ENCODE assay signal across 8 cellular contexts in genomic region chr19:48510421-48511268, GRCh38. TPM values are rescaled to one million over a fixed set of nuclear protein-coding genes. Genes with fewer than 3 reads are reported as not detected.
DNase-seq lines count a peak whose midpoint lies in the region; ATAC-seq and TF ChIP-seq lines count a peak whose summit lies in the region.

No MANE protein-coding gene starts in this region.

- TF ChIP-seq CTCF in epithelial cell of esophagus (IDR thresholded peaks at IDR 0.05; ENCODE audit: insufficient read depth, low read depth, low read length, missing control alignments) = no peak
- no peak for TF ChIP-seq CTCF in mucosa of descending colon (IDR thresholded peaks at IDR 0.05)

- no peaks in the 10 kb centered on the region for H3K9me3 ChIP-seq in mucosa of descending colon

- DNase-seq in NCI-H2081 (lab: John Stamatoyannopoulos, UW) = peak; percentile 53 to 64
- DNase-seq in NCI-H2081 treated with DMSO at 0.1 percent for 48 hours (lab: John Stamatoyannopoulos, UW) = no peak
- peak; percentile 65 for DNase-seq in NCI-H748 (lab: John Stamatoyannopoulos, UW; ENCODE audit: unreplicated experiment)
- peak; percentile 70 for DNase-seq in activated T-cell treated with anti-CD3 and anti-CD28 coated beads for 24 hours (ENCODE audit: low read depth)
- DNase-seq in epithelial cell of esophagus (ENCODE audit: low read depth) = peak; percentile 58
- peak; percentile 74 to 83 (median 75) for DNase-seq in mucosa of descending colon
- peak; percentile 59 for DNase-seq in stimulated activated CD8-positive, alpha-beta memory T cell treated with anti-CD3 and anti-CD28 coated beads, Interleukin-7, amount 100 ng/mL, for 24 hours (ENCODE audit: low read depth)

- peak; percentile 59 for ATAC-seq in mucosa of descending colon
- no peak for ATAC-seq in HG03175 (IDR thresholded peaks at IDR 0.05; ENCODE audit: unreplicated experiment)

- intact Hi-C loops in mucosa of descending colon (cut with DNase I, micrococcal nuclease) = no loop called here

- no peaks in the 10 kb centered on the region for H3K4me1 ChIP-seq in mucosa of descending colon (ENCODE audit: low read depth)

- H3K4me3 ChIP-seq in epithelial cell of esophagus (ENCODE audit: low read length) = peak overlapping the region; percentile 14
- no peak overlapping the region for H3K4me3 ChIP-seq in mucosa of descending colon

- H3K36me3 ChIP-seq in mucosa of descending colon (ENCODE audit: low read depth) = no peaks in the 10 kb centered on the region

RNA-seq across cellular contexts. Expression of gene LMTK3, which starts 1.0 kb away (rescaled TPM):
- total RNA-seq in mucosa of descending colon = 1 to 10 TPM in 2 of 3 donors, under 1 TPM in 1; 0.48 to 2.6 (median 1.3) TPM

RNA-seq across cellular contexts. Expression of gene SULT2B1, which starts 41.3 kb away (rescaled TPM):
- total RNA-seq in mucosa of descending colon = 1 to 10 TPM in 2 of 3 donors, under 1 TPM in 1; 0.51 to 3.1 (median 1.1) TPM

RNA-seq across cellular contexts. Expression of gene CYTH2, which starts 41.5 kb away (rescaled TPM):
- 10 to 100 TPM; 66.3 to 86.9 (median 69.3) TPM for total RNA-seq in mucosa of descending colon

RNA-seq across cellular contexts. Expression of gene KCNJ14, which starts 55.3 kb away (rescaled TPM):
- 1 to 10 TPM in 1 of 3 donors, under 1 TPM in 2; 0.46 to 1.3 (median 0.67) TPM for total RNA-seq in mucosa of descending colon
